In genomic region chr12:56115329-56115728, GRCh38 we compare ENCODE assay signal across 6 cellular contexts. TPM values are rescaled to one million over a fixed set of nuclear protein-coding genes. Genes with fewer than 3 reads are reported as not detected.
DNase-seq lines count a peak whose midpoint lies in the region; ATAC-seq and TF ChIP-seq lines count a peak whose summit lies in the region.

No MANE protein-coding gene starts in this region.

- no peaks in the 10 kb centered on the region for H3K27me3 ChIP-seq in heart right ventricle
- H3K27me3 ChIP-seq in upper lobe of right lung: no peaks in the 10 kb centered on the region

- intact Hi-C loops in heart right ventricle (cut with DNase I) (loop anchor here in 6 of 10 donors (5.0 to 10.0 kb wide), 8 partner anchors 38 to 381 kb away; partner anchors contain the start of genes SPRYD4 (in 4 of the 6), GDF11 (in 1 of the 6), NABP2 (in 1 of the 6) and RNF41 (in 1 of the 6)), cardiac septum (cut with DNase I) (loop anchor here (5.0 to 10.0 kb wide), 3 partner anchors 73 to 371 kb away; partner anchors contain the start of genes CNPY2, GDF11 and RPS26), upper lobe of right lung (cut with DNase I) (no loop called here)

- ATAC-seq in heart right ventricle (no peak), upper lobe of right lung (no peak), GM21515 (IDR thresholded peaks at IDR 0.05; ENCODE audit: unreplicated experiment) (no peak)

- H3K4me1 ChIP-seq in heart right ventricle: peaks cover 0 to 33% (median 28%) of the 10 kb centered on the region in 9 donors
- H3K4me1 ChIP-seq in upper lobe of right lung: peaks cover 18% of the 10 kb centered on the region

- H3K9me3 ChIP-seq in heart right ventricle: no peaks in the 10 kb centered on the region
- H3K9me3 ChIP-seq in upper lobe of right lung: no peaks in the 10 kb centered on the region

- peak overlapping the region; percentile 53 to 84 (median 74) for H3K4me3 ChIP-seq in heart right ventricle
- H3K4me3 ChIP-seq in upper lobe of right lung: peak overlapping the region; percentile 62

- H3K4me1 Mint-ChIP-seq in glutamatergic neuron (ENCODE audit: low read depth, unreplicated experiment): peaks cover 18% of the 10 kb centered on the region

- POLR2A ChIA-PET in GM10248 (lab: Yijun Ruan, JAX): interaction anchor here (1.0 to 5.0 kb wide), 2 partner anchors 11 to 12 kb away, joined by 3 to 56 read pairs; partner anchors contain the start of gene PA2G4

- peaks cover 15% of the 10 kb centered on the region for H3K27me3 Mint-ChIP-seq in glutamatergic neuron (ENCODE audit: unreplicated experiment)

- H3K9me3 Mint-ChIP-seq in glutamatergic neuron (ENCODE audit: unreplicated experiment): peaks cover 17% of the 10 kb centered on the region

- H3K27ac ChIP-seq in heart right ventricle (peak overlapping the region; percentile 78 to 95 (median 91)), upper lobe of right lung (peak overlapping the region; percentile 97)

- CTCF ChIA-PET in GM10248 (lab: Yijun Ruan, JAX): interaction anchor here (1.0 to 7.5 kb wide), 4 partner anchors 8 to 74 kb away, joined by 3 to 42 read pairs (median 4); partner anchors contain the start of genes PA2G4 and SMARCC2

- DNase-seq in heart right ventricle (peak in 1 of 2 donors; percentile 30), cardiac septum (ENCODE audit: low spot score) (no peak), glutamatergic neuron (no peak), upper lobe of right lung (no peak), GM10248 (ENCODE audit: extremely low spot score) (no peak)

- H3K36me3 ChIP-seq in heart right ventricle (peaks cover 0 to 47% (median 34%) of the 10 kb centered on the region in 9 donors), upper lobe of right lung (peaks cover 42% of the 10 kb centered on the region)

- H3K36me3 Mint-ChIP-seq in glutamatergic neuron (ENCODE audit: unreplicated experiment): no peaks in the 10 kb centered on the region

- TF ChIP-seq CTCF in heart right ventricle (IDR thresholded peaks at IDR 0.05) (no peak), glutamatergic neuron (IDR thresholded peaks at IDR 0.05; ENCODE audit: partially characterized antibody, unreplicated experiment) (no peak), upper lobe of right lung (IDR thresholded peaks at IDR 0.05) (no peak), GM10248 (IDR thresholded peaks at IDR 0.05; ENCODE audit: control extremely low read depth, extremely low read depth, low read depth, missing control alignments) (no peak)

- H3K27ac Mint-ChIP-seq in glutamatergic neuron (ENCODE audit: unreplicated experiment): peak overlapping the region; percentile 99

- WGBS in heart right ventricle, 2 donors: 33 to 37% methylated on average over 10 of the region's 10 CpGs

- peak overlapping the region; percentile 98 for H3K4me3 Mint-ChIP-seq in glutamatergic neuron (ENCODE audit: unreplicated experiment)

RNA-seq across cellular contexts. Expression of gene RPL41, which starts 1.1 kb away (rescaled TPM):
- total RNA-seq in heart right ventricle (1,000 to 10,000 TPM; 1,835 to 2,619 (median 2,004) TPM), cardiac septum (1,517 TPM), glutamatergic neuron (ENCODE audit: unreplicated experiment) (1,433 TPM), upper lobe of right lung (2,726 TPM)
- 1,000 to 10,000 TPM in 1 of 2 donors, 100 to 1,000 TPM in 1; 475 to 5,263 TPM for polyA plus RNA-seq in heart right ventricle

RNA-seq across cellular contexts. Expression of gene ZC3H10, which starts 2.7 kb away (rescaled TPM):
- total RNA-seq in heart right ventricle: 1 to 10 TPM; 3.6 to 5.8 (median 4.9) TPM
- polyA plus RNA-seq in heart right ventricle: 1 to 10 TPM; 2.1 to 3.4 TPM
- total RNA-seq in cardiac septum: 6.0 TPM
- 11.1 TPM for total RNA-seq in glutamatergic neuron (ENCODE audit: unreplicated experiment)
- 8.4 TPM for total RNA-seq in upper lobe of right lung

RNA-seq across cellular contexts. Expression of gene PA2G4, which starts 11.0 kb away (rescaled TPM):
- total RNA-seq in heart right ventricle (10 to 100 TPM; 64.3 to 91.9 (median 71.5) TPM), cardiac septum (61.6 TPM), glutamatergic neuron (ENCODE audit: unreplicated experiment) (86.5 TPM), upper lobe of right lung (71.4 TPM)
- 100 to 1,000 TPM in 1 of 2 donors, 10 to 100 TPM in 1; 79.4 to 148 TPM for polyA plus RNA-seq in heart right ventricle

RNA-seq across cellular contexts. Expression of gene ESYT1, which starts 12.7 kb away (rescaled TPM):
- total RNA-seq in heart right ventricle (10 to 100 TPM; 28.8 to 47.5 (median 31.9) TPM), cardiac septum (36.2 TPM), glutamatergic neuron (ENCODE audit: unreplicated experiment) (144 TPM), upper lobe of right lung (101 TPM)
- 10 to 100 TPM; 20.9 to 57.3 TPM for polyA plus RNA-seq in heart right ventricle

RNA-seq across cellular contexts. Expression of gene ERBB3, which starts 35.4 kb away (rescaled TPM):
- total RNA-seq in heart right ventricle (1 to 10 TPM in 9 of 10 donors, under 1 TPM in 1; 0.80 to 6.1 (median 2.9) TPM), cardiac septum (1.5 TPM), glutamatergic neuron (ENCODE audit: unreplicated experiment) (33.7 TPM), upper lobe of right lung (60.7 TPM)
- polyA plus RNA-seq in heart right ventricle: 1 to 10 TPM; 2.1 to 7.8 TPM
